In genomic region chr6:166540631-166541331, GRCh38 we compare ENCODE assay signal across 1 cellular context.
TF ChIP-seq lines count a peak whose summit lies in the region.

No MANE protein-coding gene starts in this region.

TF ChIP-seq in HCT116, 20 proteins besides CTCF, POLR2A, EP300 and RAD21 (continued from another document):
- TF ChIP-seq SRF (IDR thresholded peaks at IDR 0.05; ENCODE audit: low read depth) (no peak), EZH2 (IDR thresholded peaks at IDR 0.05) (no peak), POLR2AphosphoS5 (IDR thresholded peaks at IDR 0.05; ENCODE audit: low read depth, low read length) (no peak), SIN3A (IDR thresholded peaks at IDR 0.05; ENCODE audit: low read depth) (no peak)
